9 cellular contexts compared by ENCODE assay signal in the genomic region with DNA sequence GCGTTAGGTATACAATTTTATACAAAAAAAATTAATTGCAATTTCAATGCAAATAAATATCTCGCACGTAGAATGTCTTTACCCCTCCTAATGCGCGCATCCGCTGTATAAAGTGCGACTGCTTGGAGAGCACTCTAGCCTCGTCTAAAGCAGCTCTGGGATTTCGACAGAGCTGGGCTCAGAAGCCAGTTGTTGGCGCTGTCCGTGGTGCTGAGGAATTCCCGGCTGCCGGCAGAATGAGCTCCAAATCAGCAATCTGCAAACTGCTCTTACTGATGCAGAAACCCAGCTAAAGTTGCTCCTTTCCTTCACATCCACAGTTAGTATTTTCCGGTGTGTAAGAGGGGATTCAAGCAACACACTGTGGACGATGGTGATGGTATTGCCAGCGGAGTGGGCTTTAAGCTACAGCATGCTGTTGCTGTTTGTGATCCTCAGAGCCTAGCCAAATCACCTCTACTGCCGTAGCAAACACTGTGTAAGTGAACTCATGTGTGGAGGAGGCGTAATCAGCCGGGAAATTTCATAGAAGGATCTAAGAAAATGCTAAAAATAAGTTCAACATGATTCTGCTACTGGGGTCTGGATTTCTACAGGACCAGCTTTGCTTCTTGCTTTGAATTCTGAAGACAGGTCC. TPM values are rescaled to one million over a fixed set of nuclear protein-coding genes. Genes with fewer than 3 reads are reported as not detected.
DNase-seq lines count a peak whose midpoint lies in the region; ATAC-seq, FAIRE-seq and TF ChIP-seq lines count a peak whose summit lies in the region.
"Had no signal": no experiment of that assay in that cellular context is flagged by ENCODE, and none has a peak within 500 bp of the region (broad histone marks: within the 10 kb centered on the region; RNA-seq: fewer than 3 reads in every experiment).

A gene (plus strand): TSS at position 137 of the 637 bp plus-strand sequence. CDS start 3,140 bp downstream, outside the sequence.

- peak; percentile 58 for DNase-seq in activated CD4-positive, alpha-beta T cell treated with anti-CD3 and anti-CD28 coated beads for 36 hours
- no peak for DNase-seq in activated CD4-positive, alpha-beta T cell treated with anti-CD3 and anti-CD28 coated beads for 1 hour
- DNase-seq in HPDE6-E6E7 (ENCODE audit: extremely low spot score) (peak; percentile 53), OCI-LY7 (ENCODE audit: low spot score) (peak; percentile 24), GM12878 (ENCODE audit: low read depth, low spot score) (no peak)
- peak in 2 of 3 donors; percentile 3 to 8 for DNase-seq in stimulated activated CD4-positive, alpha-beta T cell treated with anti-CD3 and anti-CD28 coated beads, Interleukin-12 subunit alpha, Interleukin-12 subunit beta, amount 100 ng/mL, for 48 hours (ENCODE audit: low read depth in 2 of 3, low spot score in 1 of 3)

- CTCF ChIA-PET in activated CD4-positive, alpha-beta T cell treated with anti-CD3 and anti-CD28 coated beads for 36 hours (lab: Charles Lee) = no interaction called here
- CTCF ChIA-PET in OCI-LY7 (lab: Charles Lee; ENCODE audit: unreplicated experiment) (interaction anchor here (0.6 kb wide), 1 partner anchor 265 kb away, joined by 4 read pairs; no protein-coding TSS in a partner anchor), GM12878 (lab: Yijun Ruan, JAX) (interaction anchor here (1.2 kb wide), 1 partner anchor 420 kb away, joined by 3 read pairs; no protein-coding TSS in a partner anchor)

- WGBS in GM12878 (ENCODE audit: insufficient coverage, insufficient replicate concordance, low lambda C conversion rate, missing lambda C conversion rate) = 17% methylated on average over 19 of the region's 19 CpGs

- H3K9me3 Mint-ChIP-seq in activated CD4-positive, alpha-beta T cell treated with anti-CD3 and anti-CD28 coated beads for 36 hours (ENCODE audit: low read depth) = no peaks in the 10 kb centered on the region
- H3K9me3 Mint-ChIP-seq: CD8-positive, alpha-beta T cell had no signal

- RAD21 ChIA-PET in GM12878 (lab: Charles Lee; ENCODE audit: unreplicated experiment) = interaction anchor here (0.8 to 1.1 kb wide), 2 partner anchors 12 to 13 kb away, joined by 3 to 4 read pairs; no protein-coding TSS in a partner anchor

- no peak for ATAC-seq in activated CD4-positive, alpha-beta T cell treated with anti-CD3 and anti-CD28 coated beads for 36 hours
- peak; percentile 73 for ATAC-seq in GM12878
- ATAC-seq in HG03196 (IDR thresholded peaks at IDR 0.05; ENCODE audit: unreplicated experiment) = no peak
- ATAC-seq: CD8-positive, alpha-beta T cell had no signal

- no peak for TF ChIP-seq POLR2A in GM12878 (IDR thresholded peaks at IDR 0.05; ENCODE audit: low read depth, low read length)

- no peak for FAIRE-seq in GM12878 (lab: Jason Lieb, UNC)

- in situ Hi-C loops in GM12878 (cut with MboI) = no loop called here

- TF ChIP-seq CTCF in OCI-LY7 (conservative IDR thresholded peaks at IDR 0.05; ENCODE audit: low read length) (no peak), GM12878 (IDR thresholded peaks at IDR 0.05 in 2 of 3, conservative IDR thresholded peaks at IDR 0.05 in 1 of 3; ENCODE audit: control insufficient read depth in 2 of 3, extremely low read depth in 1 of 3, insufficient read depth in 1 of 3, low read depth in 3 of 3, low read length in 3 of 3) (no peak)

- no peaks in the 10 kb centered on the region for H4K20me1 ChIP-seq in OCI-LY7 (ENCODE audit: insufficient read depth, low read length)
- no peaks in the 10 kb centered on the region for H4K20me1 ChIP-seq in GM12878 (ENCODE audit: control insufficient read depth, insufficient read depth)

- no peak within 1 kb of the TSS for H3K27ac Mint-ChIP-seq in activated CD4-positive, alpha-beta T cell treated with anti-CD3 and anti-CD28 coated beads for 36 hours
- H3K27ac Mint-ChIP-seq: CD8-positive, alpha-beta T cell had no signal

- H3K27me3 ChIP-seq in GM12878 (replicated peaks in 1 of 2; ENCODE audit: control insufficient read depth in 2 of 2, insufficient read depth in 2 of 2, low read length in 1 of 2) (no peaks in the 10 kb centered on the region), iPS-15b (ENCODE audit: control insufficient read depth, insufficient read depth, low read length) (no peaks in the 10 kb centered on the region)

- H3K27ac ChIP-seq in OCI-LY7 (ENCODE audit: low read depth, low read length, poor library complexity, severe bottlenecking) = no peak within 1 kb of the TSS
- no peak within 1 kb of the TSS for H3K27ac ChIP-seq in GM12878 (ENCODE audit: control insufficient read depth, insufficient read depth)

- H3K9me2 ChIP-seq in OCI-LY7 (ENCODE audit: insufficient read depth, low read length) = no peaks in the 10 kb centered on the region

- H3K36me3 ChIP-seq in OCI-LY7 (ENCODE audit: insufficient read depth, low read length) = no peaks in the 10 kb centered on the region
- H3K36me3 ChIP-seq in GM12878 (ENCODE audit: control insufficient read depth in 2 of 2, insufficient read depth in 2 of 2, low read length in 1 of 2) = no peaks in the 10 kb centered on the region
- H3K36me3 ChIP-seq in iPS-15b (ENCODE audit: control insufficient read depth, insufficient read depth, low read length) = no peaks in the 10 kb centered on the region

- no peak within 1 kb of the TSS for H3K9ac ChIP-seq in GM12878 (ENCODE audit: control insufficient read depth, insufficient read depth, low read length)
- no peak within 1 kb of the TSS for H3K9ac ChIP-seq in iPS-15b (ENCODE audit: low read depth, low read length)

- intact Hi-C loops in activated CD4-positive, alpha-beta T cell treated with anti-CD3 and anti-CD28 coated beads for 36 hours (cut with DNase I, micrococcal nuclease) = no loop called here
- intact Hi-C loops in OCI-LY7 (cut with micrococcal nuclease; ENCODE audit: unreplicated experiment) = no loop called here
- intact Hi-C loops in GM12878 (cut with micrococcal nuclease; ENCODE audit: unreplicated experiment) = no loop called here

- no peaks in the 10 kb centered on the region for H3K9me3 ChIP-seq in OCI-LY7 (ENCODE audit: low read length)
- no peaks in the 10 kb centered on the region for H3K9me3 ChIP-seq in GM12878 (replicated peaks; ENCODE audit: control insufficient read depth, insufficient read depth, low read length)
- H3K9me3 ChIP-seq in iPS-15b (ENCODE audit: control insufficient read depth, insufficient read depth, low read length) = no peaks in the 10 kb centered on the region

- H3K4me3 Mint-ChIP-seq in activated CD4-positive, alpha-beta T cell treated with anti-CD3 and anti-CD28 coated beads for 36 hours = no peak within 1 kb of the TSS
- H3K4me3 Mint-ChIP-seq: CD8-positive, alpha-beta T cell had no signal

- H2AFZ ChIP-seq in OCI-LY7 (ENCODE audit: low read length) (no peak within 1 kb of the TSS), GM12878 (ENCODE audit: control insufficient read depth, low read depth, low read length) (no peak within 1 kb of the TSS)

- no peaks in the 10 kb centered on the region for H3K79me2 ChIP-seq in OCI-LY7 (ENCODE audit: insufficient read depth, low read depth, low read length)
- H3K79me2 ChIP-seq in GM12878 (ENCODE audit: control insufficient read depth, insufficient read depth, low read length) = no peaks in the 10 kb centered on the region

- peaks cover 5% of the 10 kb centered on the region for H3K27me3 Mint-ChIP-seq in activated CD4-positive, alpha-beta T cell treated with anti-CD3 and anti-CD28 coated beads for 36 hours

- SMC1A ChIA-PET in GM12878 (lab: Charles Lee; ENCODE audit: uncharacterized antibody, unreplicated experiment) = interaction anchor here (0.6 to 0.7 kb wide), 3 partner anchors 14 to 1029 kb away, joined by 3 to 4 read pairs (median 3); no protein-coding TSS in a partner anchor

- H3K4me1 Mint-ChIP-seq in activated CD4-positive, alpha-beta T cell treated with anti-CD3 and anti-CD28 coated beads for 36 hours = no peaks in the 10 kb centered on the region

- no peaks in the 10 kb centered on the region for H3K36me3 Mint-ChIP-seq in activated CD4-positive, alpha-beta T cell treated with anti-CD3 and anti-CD28 coated beads for 36 hours (ENCODE audit: low read depth)
- H3K36me3 Mint-ChIP-seq: CD8-positive, alpha-beta T cell had no signal

- BruUV-seq in OCI-LY7 (replicated peaks; lab: Mats Ljungman, UMichigan) = no TSS peak
- BruUV-seq in GM12878 (replicated peaks; lab: Mats Ljungman, UMichigan) = no TSS peak

- H3K4me2 ChIP-seq in OCI-LY7 (ENCODE audit: low read length) (no peak within 1 kb of the TSS), GM12878 (ENCODE audit: control insufficient read depth, insufficient read depth) (no peak within 1 kb of the TSS)

- POLR2A ChIA-PET in activated CD4-positive, alpha-beta T cell treated with anti-CD3 and anti-CD28 coated beads for 36 hours (lab: Charles Lee) = no interaction called here
- POLR2A ChIA-PET in OCI-LY7 (lab: Charles Lee) (interaction anchor here (0.6 to 0.7 kb wide), 2 partner anchors 10 to 75 kb away, joined by 3 to 4 read pairs; no protein-coding TSS in a partner anchor), GM12878 (lab: Charles Lee) (no interaction called here)

- H3K4me3 ChIP-seq in OCI-LY7 (ENCODE audit: low read depth, low read length, poor library complexity, severe bottlenecking) (no peak within 1 kb of the TSS), GM12878 (no peak within 1 kb of the TSS), iPS-15b (ENCODE audit: low read depth, low read length) (peak within 1 kb of the TSS; percentile 5)

- H3K4me1 ChIP-seq in OCI-LY7 (ENCODE audit: insufficient read depth, low read length, poor library complexity, severe bottlenecking) (no peaks in the 10 kb centered on the region), GM12878 (ENCODE audit: control insufficient read depth, insufficient read depth, low read length) (no peaks in the 10 kb centered on the region), iPS-15b (ENCODE audit: control insufficient read depth, insufficient read depth, low read length) (peaks cover 3% of the 10 kb centered on the region)

- TF ChIP-seq RAD21 in GM12878 (IDR thresholded peaks at IDR 0.05; ENCODE audit: insufficient read depth, low read depth, low read length) = no peak

- TF ChIP-seq EP300 in GM12878 (IDR thresholded peaks at IDR 0.05; ENCODE audit: borderline replicate concordance in 1 of 2, control insufficient read depth in 1 of 2, low read depth in 2 of 2, low read length in 2 of 2) = no peak

RNA-seq across cellular contexts. Expression of the gene that starts here (rescaled TPM):
- total RNA-seq in activated CD4-positive, alpha-beta T cell treated with anti-CD3 and anti-CD28 coated beads for 36 hours = not detected
- total RNA-seq in OCI-LY7 (2014; rRNA removed; shearing (Covaris generic)) = not detected in 2 replicates
- total RNA-seq in OCI-LY7 (2022) (not detected in 2 replicates), GM12878 (2014; rRNA removed) (not detected in 2 replicates), GM12878 (2014; rRNA removed; fragmentation: Illumina TruSeq; extraction: Trizol) (not detected in 2 replicates), GM12878 (2021) (not detected in 2 replicates)
- total RNA-seq in GM12878 (2013; cell fraction: nucleolus; rRNA removed) = 0.27 TPM in 1 of 2 replicates, not detected in the other
- polyA plus RNA-seq in GM12878 (2011; ENCODE audit: low read depth) = not detected
- polyA plus RNA-seq in GM12878 (2011; rRNA removed) (not detected in 2 replicates), GM12878 (2014; fragmentation: Illumina TruSeq; extraction: Trizol) (not detected in 2 replicates), GM12878 (2014; fragmentation: Nextera tagmentation; extraction: Ambion mirVana) (not detected), GM12878 (2014; rRNA removed) (not detected in 2 replicates), GM12878 (2016; fragmentation: Nextera tagmentation; extraction: Ambion mirVana) (not detected)
- not detected in 2 replicates for polyA plus RNA-seq in GM12878 (2011; cell fraction: cytosol; rRNA removed)
- not detected in 2 replicates for polyA plus RNA-seq in GM12878 (2011; cell fraction: nucleus; rRNA removed)
- polyA plus RNA-seq in GM12878 (2012) = not detected in 2 replicates
- not detected in 2 replicates for polyA minus RNA-seq in GM12878 (2011; rRNA and poly(A)+ RNA removed)
- not detected in 2 replicates for polyA minus RNA-seq in GM12878 (2011; cell fraction: cytosol; rRNA and poly(A)+ RNA removed)
- polyA minus RNA-seq in GM12878 (2011; cell fraction: nucleus; rRNA and poly(A)+ RNA removed) = not detected in 2 replicates
- total RNA-seq: CD8-positive, alpha-beta T cell had no signal

Comparison
In these comparisons a context has a peak if more than half of its experiments do, and no peak if none do; other contexts are left out.
1. Peak in DNase-seq in activated CD4-positive, alpha-beta T cell treated with anti-CD3 and anti-CD28 coated beads for 36 hours; RNA of the gene not detected or under 1 TPM.
2. Peak in DNase-seq in OCI-LY7; RNA of the gene not detected or under 1 TPM.
3. Peak in ATAC-seq in GM12878; RNA of the gene not detected or under 1 TPM.
4. DNase-seq: peak in HPDE6-E6E7 (single experiment) and stimulated activated CD4-positive, alpha-beta T cell treated with anti-CD3 and anti-CD28 coated beads, Interleukin-12 subunit alpha, Interleukin-12 subunit beta, amount 100 ng/mL, for 48 hours (2 of 3); none in activated CD4-positive, alpha-beta T cell treated with anti-CD3 and anti-CD28 coated beads for 1 hour (single experiment) and GM12878 (single experiment).